In genomic region chr12:120172053-120172452, GRCh38 we compare ENCODE assay signal across 21 cellular contexts. TPM values are rescaled to one million over a fixed set of nuclear protein-coding genes. Genes with fewer than 3 reads are reported as not detected.
DNase-seq lines count a peak whose midpoint lies in the region; ATAC-seq and TF ChIP-seq lines count a peak whose summit lies in the region.
"Had no signal": no experiment of that assay in that cellular context is flagged by ENCODE, and none has a peak within 500 bp of the region (broad histone marks: within the 10 kb centered on the region; RNA-seq: fewer than 3 reads in every experiment).

No MANE protein-coding gene starts in this region.

- intact Hi-C loops in activated CD4-positive, alpha-beta T cell treated with anti-CD3 and anti-CD28 coated beads for 36 hours (cut with DNase I, micrococcal nuclease) = loop anchor here in 1 of 2 experiments (5.0 kb wide), 1 partner anchor 35 kb away; no protein-coding TSS in a partner anchor

- H3K27me3 Mint-ChIP-seq in activated CD4-positive, alpha-beta T cell treated with anti-CD3 and anti-CD28 coated beads for 36 hours = no peaks in the 10 kb centered on the region
- no peaks in the 10 kb centered on the region for H3K27me3 Mint-ChIP-seq in activated T-cell treated with anti-CD3 and anti-CD28 coated beads, Interleukin-2, amount 50 U/mL, for 24 hours
- peaks cover 7% of the 10 kb centered on the region for H3K27me3 Mint-ChIP-seq in GM23338 (ENCODE audit: insufficient read depth, low read depth, poor library complexity)
- H3K27me3 Mint-ChIP-seq: B cell; CD4-positive, CD25-positive, alpha-beta regulatory T cell had no signal

- 0 out of 2 replicates have a peak overlapping the region, but pooled peaks have one; percentile 59 for H3K27ac ChIP-seq in GM23338 (ENCODE audit: low read depth)
- H3K27ac ChIP-seq: 22Rv1, BLaER1, C4-2B, GM23248 had no signal

- CTCF ChIA-PET in activated CD4-positive, alpha-beta T cell treated with anti-CD3 and anti-CD28 coated beads for 36 hours (lab: Charles Lee) = interaction anchor here (0.6 to 1.2 kb wide), 3 partner anchors 11 to 61 kb away, joined by 3 to 4 read pairs (median 3); no protein-coding TSS in a partner anchor

- POLR2A ChIA-PET in activated CD4-positive, alpha-beta T cell treated with anti-CD3 and anti-CD28 coated beads for 36 hours (lab: Charles Lee) = interaction anchor here (0.6 kb wide), 1 partner anchor 22 kb away, joined by 4 read pairs; no protein-coding TSS in a partner anchor

- H3K4me3 Mint-ChIP-seq in activated CD4-positive, alpha-beta T cell treated with anti-CD3 and anti-CD28 coated beads for 36 hours = no peak overlapping the region
- no peak overlapping the region for H3K4me3 Mint-ChIP-seq in activated T-cell treated with anti-CD3 and anti-CD28 coated beads, Interleukin-2, amount 50 U/mL, for 24 hours
- H3K4me3 Mint-ChIP-seq in GM23338 = no peak overlapping the region
- no peak overlapping the region for H3K4me3 Mint-ChIP-seq in stimulated activated effector memory CD8-positive, alpha-beta T cell treated with anti-CD3 and anti-CD28 coated beads, Interleukin-12 subunit alpha, Interleukin-12 subunit beta, amount 100 ng/mL, for 72 hours
- H3K4me3 Mint-ChIP-seq: B cell; CD4-positive, CD25-positive, alpha-beta regulatory T cell; CD8-positive, alpha-beta T cell; H9 had no signal

- peaks cover 63% of the 10 kb centered on the region for H3K36me3 Mint-ChIP-seq in activated CD4-positive, alpha-beta T cell treated with anti-CD3 and anti-CD28 coated beads for 36 hours (ENCODE audit: low read depth)
- H3K36me3 Mint-ChIP-seq in activated T-cell treated with anti-CD3 and anti-CD28 coated beads, Interleukin-2, amount 50 U/mL, for 24 hours (ENCODE audit: low read depth) = peaks cover 91% of the 10 kb centered on the region
- H3K36me3 Mint-ChIP-seq in GM23338 (ENCODE audit: low read depth) = peaks cover 85% of the 10 kb centered on the region
- peaks cover 100% of the 10 kb centered on the region for H3K36me3 Mint-ChIP-seq in stimulated activated effector memory CD8-positive, alpha-beta T cell treated with anti-CD3 and anti-CD28 coated beads, Interleukin-12 subunit alpha, Interleukin-12 subunit beta, amount 100 ng/mL, for 72 hours

- H2AFZ ChIP-seq in GM23338 = no peak overlapping the region
- H2AFZ ChIP-seq: GM23248 had no signal

- H3K4me1 Mint-ChIP-seq in activated CD4-positive, alpha-beta T cell treated with anti-CD3 and anti-CD28 coated beads for 36 hours = no peaks in the 10 kb centered on the region
- peaks cover 14% of the 10 kb centered on the region for H3K4me1 Mint-ChIP-seq in activated T-cell treated with anti-CD3 and anti-CD28 coated beads, Interleukin-2, amount 50 U/mL, for 24 hours (ENCODE audit: low read depth)
- H3K4me1 Mint-ChIP-seq in GM23338 = no peaks in the 10 kb centered on the region
- peaks cover 4% of the 10 kb centered on the region for H3K4me1 Mint-ChIP-seq in stimulated activated effector memory CD8-positive, alpha-beta T cell treated with anti-CD3 and anti-CD28 coated beads, Interleukin-12 subunit alpha, Interleukin-12 subunit beta, amount 100 ng/mL, for 72 hours
- H3K4me1 Mint-ChIP-seq: CD4-positive, CD25-positive, alpha-beta regulatory T cell; H9 had no signal

- no peak for TF ChIP-seq CTCF in GM23338 (conservative IDR thresholded peaks at IDR 0.05; ENCODE audit: low read depth in 2 of 2)

- no peak overlapping the region for H3K27ac Mint-ChIP-seq in activated CD4-positive, alpha-beta T cell treated with anti-CD3 and anti-CD28 coated beads for 36 hours
- peak overlapping the region; percentile 61 for H3K27ac Mint-ChIP-seq in activated T-cell treated with anti-CD3 and anti-CD28 coated beads, Interleukin-2, amount 50 U/mL, for 24 hours
- H3K27ac Mint-ChIP-seq in GM23338 = no peak overlapping the region
- peak overlapping the region; percentile 23 for H3K27ac Mint-ChIP-seq in stimulated activated effector memory CD8-positive, alpha-beta T cell treated with anti-CD3 and anti-CD28 coated beads, Interleukin-12 subunit alpha, Interleukin-12 subunit beta, amount 100 ng/mL, for 72 hours
- H3K27ac Mint-ChIP-seq: B cell; CD4-positive, CD25-positive, alpha-beta regulatory T cell; CD8-positive, alpha-beta T cell; H9 had no signal

- peaks cover 80% of the 10 kb centered on the region for H3K36me3 ChIP-seq in GM23338 (ENCODE audit: insufficient read depth)

- no peaks in the 10 kb centered on the region for H3K9me3 Mint-ChIP-seq in activated CD4-positive, alpha-beta T cell treated with anti-CD3 and anti-CD28 coated beads for 36 hours (ENCODE audit: low read depth)
- no peaks in the 10 kb centered on the region for H3K9me3 Mint-ChIP-seq in activated T-cell treated with anti-CD3 and anti-CD28 coated beads, Interleukin-2, amount 50 U/mL, for 24 hours
- no peaks in the 10 kb centered on the region for H3K9me3 Mint-ChIP-seq in GM23338
- no peaks in the 10 kb centered on the region for H3K9me3 Mint-ChIP-seq in stimulated activated effector memory CD8-positive, alpha-beta T cell treated with anti-CD3 and anti-CD28 coated beads, Interleukin-12 subunit alpha, Interleukin-12 subunit beta, amount 100 ng/mL, for 72 hours
- H3K9me3 Mint-ChIP-seq: CD4-positive, CD25-positive, alpha-beta regulatory T cell; CD8-positive, alpha-beta T cell; H9 had no signal

- peak; percentile 33 for ATAC-seq in activated CD4-positive, alpha-beta T cell treated with anti-CD3 and anti-CD28 coated beads for 36 hours
- no peak for ATAC-seq in GM23338
- peak; percentile 45 for ATAC-seq in stimulated activated effector memory CD8-positive, alpha-beta T cell treated with anti-CD3 and anti-CD28 coated beads, Interleukin-12 subunit alpha, Interleukin-12 subunit beta, amount 100 ng/mL, for 72 hours
- ATAC-seq: CD8-positive, alpha-beta T cell; GM12878; HCT116 had no signal

- peaks cover 33% of the 10 kb centered on the region for H4K20me1 ChIP-seq in GM23338 (replicated peaks; ENCODE audit: insufficient read depth)

- H3K79me2 ChIP-seq in GM23338 (replicated peaks; ENCODE audit: insufficient read depth) = peaks cover 4% of the 10 kb centered on the region; the same call in 1 of the 2 replicates

- H3K4me2 ChIP-seq in GM23338 = no peak overlapping the region
- H3K4me2 ChIP-seq: BLaER1 had no signal

- H3F3A ChIP-seq in GM23338 (replicated peaks; ENCODE audit: low read depth) = peaks cover 9% of the 10 kb centered on the region; the same call in 1 of the 2 replicates

- no peaks in the 10 kb centered on the region for H3K9me2 ChIP-seq in GM23338 (ENCODE audit: insufficient read depth)

- no peak overlapping the region for H3K4me3 ChIP-seq in GM23338
- H3K4me3 ChIP-seq: BLaER1, GM12878, GM23248 had no signal

- no peak for DNase-seq in activated CD4-positive, alpha-beta T cell treated with anti-CD3 and anti-CD28 coated beads for 36 hours
- DNase-seq in activated CD4-positive, alpha-beta T cell treated with anti-CD3 and anti-CD28 coated beads, Interleukin-2, amount 50 U/mL, for 1 hour = no peak
- no peak for DNase-seq in activated T-cell treated with anti-CD3 and anti-CD28 coated beads, Interleukin-2, amount 50 U/mL, for 24 hours
- DNase-seq in activated T-cell treated with anti-CD3 and anti-CD28 coated beads, Interleukin-2, amount 50 U/mL, for 48 hours = no peak
- no peak for DNase-seq in GM23338 (ENCODE audit: low spot score)
- no peak for DNase-seq in stimulated activated effector memory CD8-positive, alpha-beta T cell treated with anti-CD3 and anti-CD28 coated beads, Interleukin-12 subunit alpha, Interleukin-12 subunit beta, amount 100 ng/mL, for 72 hours (ENCODE audit: low spot score in 2 of 2)
- no peak for DNase-seq in NOMO-1 (lab: John Stamatoyannopoulos, UW; ENCODE audit: unreplicated experiment in 2 of 2)
- DNase-seq in hypothalamus (lab: John Stamatoyannopoulos, UW) = no peak
- DNase-seq: Caco-2; CD4-positive, CD25-positive, alpha-beta regulatory T cell; CD8-positive, alpha-beta T cell; DMS153; DND-41; GM23248; H9 had no signal

- no peaks in the 10 kb centered on the region for H3K4me1 ChIP-seq in GM23338 (ENCODE audit: insufficient read depth)

- H3K27me3 ChIP-seq in GM23338 (ENCODE audit: insufficient read depth) = no peaks in the 10 kb centered on the region
- H3K27me3 ChIP-seq: BLaER1 had no signal

TF ChIP-seq in GM23338, 12 proteins besides CTCF, POLR2A, EP300 and RAD21 (continues in another document):
- no peak for TF ChIP-seq STAT1 (IDR thresholded peaks at IDR 0.05; ENCODE audit: unreplicated experiment)
- TF ChIP-seq EZH2 (IDR thresholded peaks at IDR 0.05; ENCODE audit: low read depth, unreplicated experiment) = no peak

RNA-seq across cellular contexts. Expression of gene GCN1, which starts 22.5 kb away (rescaled TPM):
- total RNA-seq in activated CD4-positive, alpha-beta T cell treated with anti-CD3 and anti-CD28 coated beads for 36 hours = 100 to 1,000 TPM; 125 to 139 TPM
- total RNA-seq in GM23338 (2014; rRNA removed; shearing (Covaris generic)) = 141 and 177 TPM in 2 replicates
- 18.0 and 18.2 TPM in 2 replicates for polyA plus RNA-seq in GM23338 (2016; fragmentation: Nextera tagmentation; extraction: Ambion mirVana)

RNA-seq across cellular contexts. Expression of gene RPLP0, which starts 28.9 kb away (rescaled TPM):
- total RNA-seq in activated CD4-positive, alpha-beta T cell treated with anti-CD3 and anti-CD28 coated beads for 36 hours = 1,000 to 10,000 TPM; 3,424 to 4,221 TPM
- 4,855 and 4,916 TPM in 2 replicates for total RNA-seq in GM23338 (2014; rRNA removed; shearing (Covaris generic))
- 2,219 and 2,404 TPM in 2 replicates for polyA plus RNA-seq in GM23338 (2016; fragmentation: Nextera tagmentation; extraction: Ambion mirVana)

RNA-seq across cellular contexts. Expression of gene RAB35, which starts 55.5 kb away (rescaled TPM):
- total RNA-seq in activated CD4-positive, alpha-beta T cell treated with anti-CD3 and anti-CD28 coated beads for 36 hours = 10 to 100 TPM; 58.4 to 63.2 TPM
- total RNA-seq in GM23338 (2014; rRNA removed; shearing (Covaris generic)) = 15.9 and 16.9 TPM in 2 replicates
- 9.9 and 12.6 TPM in 2 replicates for polyA plus RNA-seq in GM23338 (2016; fragmentation: Nextera tagmentation; extraction: Ambion mirVana)

Comparison
In these comparisons a context has a peak if more than half of its experiments do, and no peak if none do; other contexts are left out.
1. H3K27ac Mint-ChIP-seq: peak in activated T-cell treated with anti-CD3 and anti-CD28 coated beads, Interleukin-2, amount 50 U/mL, for 24 hours (single experiment) and stimulated activated effector memory CD8-positive, alpha-beta T cell treated with anti-CD3 and anti-CD28 coated beads, Interleukin-12 subunit alpha, Interleukin-12 subunit beta, amount 100 ng/mL, for 72 hours (single experiment); none in activated CD4-positive, alpha-beta T cell treated with anti-CD3 and anti-CD28 coated beads for 36 hours (single experiment) and GM23338 (single experiment).